Comparison of ENCODE assay signal across 1 cellular context in genomic region chr12:124866883-124867232, GRCh38.
TF ChIP-seq lines count a peak whose summit lies in the region.

No MANE protein-coding gene starts in this region.

TF ChIP-seq in K562, 482 proteins besides CTCF, POLR2A, EP300 and RAD21 (continued from another document and continues in another):
- TF ChIP-seq ZBTB40 (IDR thresholded peaks at IDR 0.05) (0 out of 2 replicates have a peak, but pooled peaks have one; percentile 29), ZBTB40 (CRISPR knock-in tag; IDR thresholded peaks at IDR 0.05) (no peak), BRD9 (IDR thresholded peaks at IDR 0.05; ENCODE audit: low read depth, partially characterized antibody) (no peak), PKNOX1 (IDR thresholded peaks at IDR 0.05) (peak; percentile 52; the same call in 1 of the 2 replicates), BRD4 (IDR thresholded peaks at IDR 0.05) (no peak), CHAMP1 (IDR thresholded peaks at IDR 0.05) (no peak), ZNF584 (CRISPR knock-in tag; IDR thresholded peaks at IDR 0.05; ENCODE audit: low read depth) (no peak), IRF2 (CRISPR knock-in tag; IDR thresholded peaks at IDR 0.05) (no peak), ILK (tag; IDR thresholded peaks at IDR 0.05; ENCODE audit: borderline replicate concordance, low read depth) (no peak), ZBTB49 (CRISPR knock-in tag; IDR thresholded peaks at IDR 0.05; ENCODE audit: borderline replicate concordance) (no peak), FOS (IDR thresholded peaks at IDR 0.05; ENCODE audit: extremely low read depth, insufficient read length) (no peak), STAG1 (CRISPR knock-in tag; IDR thresholded peaks at IDR 0.05; ENCODE audit: borderline replicate concordance) (no peak), ZNF655 (CRISPR knock-in tag; IDR thresholded peaks at IDR 0.05) (no peak), ZNF165 (CRISPR knock-in tag; IDR thresholded peaks at IDR 0.05; ENCODE audit: borderline replicate concordance) (no peak), FOXO4 (CRISPR knock-in tag; IDR thresholded peaks at IDR 0.05) (no peak), CBX3 (IDR thresholded peaks at IDR 0.05; ENCODE audit: borderline replicate concordance in 1 of 2, low read length in 2 of 2) (0 out of 3 replicates have a peak, but pooled peaks of 1 of the 2 experiments have one; percentile 2), FUS (optimal IDR thresholded peaks at IDR 0.05; ENCODE audit: low read depth, low read length) (no peak), SMARCA5 (IDR thresholded peaks at IDR 0.05) (no peak), ZNF347 (CRISPR knock-in tag; IDR thresholded peaks at IDR 0.05; ENCODE audit: low read depth) (no peak), ZNF263 (CRISPR knock-in tag; IDR thresholded peaks at IDR 0.05; ENCODE audit: borderline replicate concordance) (no peak), DLX4 (CRISPR knock-in tag; IDR thresholded peaks at IDR 0.05) (no peak), E2F1 (CRISPR knock-in tag; IDR thresholded peaks at IDR 0.05) (no peak), CBX2 (IDR thresholded peaks at IDR 0.05; ENCODE audit: insufficient read depth, low read length, poor library complexity, severe bottlenecking) (no peak), PTTG1 (tag; IDR thresholded peaks at IDR 0.05; ENCODE audit: low read depth) (no peak), HMGXB4 (CRISPR knock-in tag; IDR thresholded peaks at IDR 0.05) (no peak), ZNF12 (CRISPR knock-in tag; IDR thresholded peaks at IDR 0.05) (no peak), KDM1A (IDR thresholded peaks at IDR 0.05) (peak; percentile 43 to 71; a peak in 2 of 4 replicates), ZNF583 (CRISPR knock-in tag; IDR thresholded peaks at IDR 0.05) (no peak; the same call in 1 of the 2 replicates), SIN3B (IDR thresholded peaks at IDR 0.05; ENCODE audit: low read depth) (no peak), TCF3 (CRISPR knock-in tag; IDR thresholded peaks at IDR 0.05) (no peak)
